In genomic region chr20:49133571-49133970, GRCh38 we compare ENCODE assay signal across 14 cellular contexts. TPM values are rescaled to one million over a fixed set of nuclear protein-coding genes. Genes with fewer than 3 reads are reported as not detected.
DNase-seq lines count a peak whose midpoint lies in the region; ATAC-seq, FAIRE-seq and TF ChIP-seq lines count a peak whose summit lies in the region.
"Had no signal": no experiment of that assay in that cellular context is flagged by ENCODE, and none has a peak within 500 bp of the region (broad histone marks: within the 10 kb centered on the region; RNA-seq: fewer than 3 reads in every experiment).

No MANE protein-coding gene starts in this region.

- WGBS in gastroesophageal sphincter (ENCODE audit: low coverage in 1 of 2), 2 donors = 67 to 69% methylated on average over 2 to 3 of the region's 3 CpGs
- WGBS in pancreas, 2 donors = 66 to 71% methylated on average over 3 of the region's 3 CpGs

- no peak for TF ChIP-seq POLR2A in gastroesophageal sphincter (IDR thresholded peaks at IDR 0.05)

- H3K27me3 ChIP-seq in CD4-positive, CD25-positive, alpha-beta regulatory T cell (ENCODE audit: control insufficient read depth, insufficient read depth, low read length) = no peaks in the 10 kb centered on the region
- H3K27me3 ChIP-seq in RWPE2 (ENCODE audit: insufficient read depth, poor library complexity, severe bottlenecking) = no peaks in the 10 kb centered on the region
- no peaks in the 10 kb centered on the region for H3K27me3 ChIP-seq in gastroesophageal sphincter
- no peaks in the 10 kb centered on the region for H3K27me3 ChIP-seq in pancreas
- H3K27me3 ChIP-seq: neutrophil, upper lobe of left lung had no signal

- intact Hi-C loops in pancreas (cut with DNase I) = loop anchor here in 2 of 3 donors (5.0 kb wide), 1 partner anchor 84 kb away; the partner anchor contains the start of gene DDX27 (in 2 of the 2)

- TF ChIP-seq CTCF in RWPE2 (IDR thresholded peaks at IDR 0.05; ENCODE audit: poor library complexity, severe bottlenecking) (no peak), gastroesophageal sphincter (IDR thresholded peaks at IDR 0.05) (no peak), pancreas (IDR thresholded peaks at IDR 0.05) (no peak)

- peak overlapping the region; percentile 1 to 68 (median 46) for H3K27ac Mint-ChIP-seq in CD4-positive, CD25-positive, alpha-beta regulatory T cell
- peak overlapping the region in 1 of 2 donors; percentile 60 for H3K27ac Mint-ChIP-seq in natural killer cell treated with Interleukin-12 subunit alpha and Interleukin-12 subunit beta and Interleukin-15 and Interleukin-18, amount 100 ng/mL, for 72 hours

- no peak overlapping the region for H3K27ac ChIP-seq in CD4-positive, CD25-positive, alpha-beta regulatory T cell (ENCODE audit: insufficient read depth, low read length, poor library complexity, severe bottlenecking)
- H3K27ac ChIP-seq in RWPE2 (ENCODE audit: poor library complexity, severe bottlenecking) (no peak overlapping the region), gastroesophageal sphincter (peak overlapping the region in 3 of 4 donors; percentile 51 to 62 (median 52)), pancreas (no peak overlapping the region)
- H3K27ac ChIP-seq: neutrophil had no signal

- TF ChIP-seq EP300 in gastroesophageal sphincter (IDR thresholded peaks at IDR 0.05) = no peak

- peaks cover 11 to 28% (median 19%) of the 10 kb centered on the region in 4 donors for H3K4me1 Mint-ChIP-seq in CD4-positive, CD25-positive, alpha-beta regulatory T cell
- peaks cover 5 to 14% of the 10 kb centered on the region in 2 donors for H3K4me1 Mint-ChIP-seq in natural killer cell treated with Interleukin-12 subunit alpha and Interleukin-12 subunit beta and Interleukin-15 and Interleukin-18, amount 100 ng/mL, for 72 hours (ENCODE audit: low read depth in 2 of 2)

- no peaks in the 10 kb centered on the region for H3K4me1 ChIP-seq in CD4-positive, CD25-positive, alpha-beta regulatory T cell (ENCODE audit: control insufficient read depth, insufficient read depth, low read length, poor library complexity, severe bottlenecking)
- H3K4me1 ChIP-seq in RWPE2 (ENCODE audit: insufficient read depth, poor library complexity, severe bottlenecking) (no peaks in the 10 kb centered on the region), gastroesophageal sphincter (peaks cover 0 to 15% (median 3%) of the 10 kb centered on the region in 3 donors), pancreas (peaks cover 5 to 12% (median 8%) of the 10 kb centered on the region in 3 donors)

- no peaks in the 10 kb centered on the region for H3K9me3 ChIP-seq in CD4-positive, CD25-positive, alpha-beta regulatory T cell (ENCODE audit: control insufficient read depth in 2 of 2, low read length in 2 of 2)
- H3K9me3 ChIP-seq in RWPE2 (ENCODE audit: severe bottlenecking) (no peaks in the 10 kb centered on the region), gastroesophageal sphincter (no peaks in the 10 kb centered on the region), pancreas (no peaks in the 10 kb centered on the region)
- H3K9me3 ChIP-seq: neutrophil, upper lobe of left lung had no signal

- H3K36me3 ChIP-seq in CD4-positive, CD25-positive, alpha-beta regulatory T cell (ENCODE audit: control insufficient read depth, insufficient read depth, low read length) = peaks cover 58% of the 10 kb centered on the region
- H3K36me3 ChIP-seq in RWPE2 (ENCODE audit: low read depth) = peaks cover 61% of the 10 kb centered on the region
- peaks cover 0 to 58% of the 10 kb centered on the region in 2 donors for H3K36me3 ChIP-seq in gastroesophageal sphincter
- peaks cover 0 to 18% (median 10%) of the 10 kb centered on the region in 3 donors for H3K36me3 ChIP-seq in pancreas

- DNase-seq in CD4-positive, CD25-positive, alpha-beta regulatory T cell = no peak
- DNase-seq in RWPE2 (ENCODE audit: low spot score) = no peak
- DNase-seq in pancreas = no peak
- DNase-seq in natural killer cell treated with Interleukin-12 subunit alpha and Interleukin-12 subunit beta and Interleukin-15 and Interleukin-18, amount 100 ng/mL, for 72 hours (ENCODE audit: low spot score) = no peak
- DNase-seq in middle frontal gyrus (ENCODE audit: extremely low spot score, low spot score) = no peak
- DNase-seq: kidney; Right ventricle myocardium superior; stimulated activated naive CD4-positive, alpha-beta T cell treated with Interleukin-2 at 50 U/mL for 16 hours; upper lobe of left lung had no signal

- no peak overlapping the region for H3K4me3 ChIP-seq in CD4-positive, CD25-positive, alpha-beta regulatory T cell (ENCODE audit: low read depth, low read length)
- no peak overlapping the region for H3K4me3 ChIP-seq in RWPE2 (ENCODE audit: severe bottlenecking)
- no peak overlapping the region for H3K4me3 ChIP-seq in gastroesophageal sphincter
- no peak overlapping the region for H3K4me3 ChIP-seq in pancreas
- H3K4me3 ChIP-seq: upper lobe of left lung had no signal

- ATAC-seq in CD4-positive, CD25-positive, alpha-beta regulatory T cell (ENCODE audit: low read depth in 2 of 2) = no peak
- ATAC-seq in RWPE2 (ENCODE audit: low read depth) = peak; percentile 33
- ATAC-seq in gastroesophageal sphincter = no peak
- peak in 3 of 4 donors; percentile 11 to 14 (median 13) for ATAC-seq in pancreas
- ATAC-seq in HG02798 (IDR thresholded peaks at IDR 0.05; ENCODE audit: poor library complexity, unreplicated experiment) = no peak
- no peak for ATAC-seq in GM21723 (IDR thresholded peaks at IDR 0.05; ENCODE audit: unreplicated experiment)
- no peak for ATAC-seq in natural killer cell treated with Interleukin-12 subunit alpha and Interleukin-12 subunit beta and Interleukin-15 and Interleukin-18, amount 100 ng/mL, for 72 hours

- no peaks in the 10 kb centered on the region for H3K27me3 Mint-ChIP-seq in CD4-positive, CD25-positive, alpha-beta regulatory T cell
- no peaks in the 10 kb centered on the region for H3K27me3 Mint-ChIP-seq in natural killer cell treated with Interleukin-12 subunit alpha and Interleukin-12 subunit beta and Interleukin-15 and Interleukin-18, amount 100 ng/mL, for 72 hours
- H3K27me3 Mint-ChIP-seq: T-cell had no signal

- H3K9me3 Mint-ChIP-seq in CD4-positive, CD25-positive, alpha-beta regulatory T cell = no peaks in the 10 kb centered on the region
- no peaks in the 10 kb centered on the region for H3K9me3 Mint-ChIP-seq in natural killer cell treated with Interleukin-12 subunit alpha and Interleukin-12 subunit beta and Interleukin-15 and Interleukin-18, amount 100 ng/mL, for 72 hours
- H3K9me3 Mint-ChIP-seq: T-cell had no signal

- no peak overlapping the region for H3K4me3 Mint-ChIP-seq in CD4-positive, CD25-positive, alpha-beta regulatory T cell
- no peak overlapping the region for H3K4me3 Mint-ChIP-seq in natural killer cell treated with Interleukin-12 subunit alpha and Interleukin-12 subunit beta and Interleukin-15 and Interleukin-18, amount 100 ng/mL, for 72 hours
- H3K4me3 Mint-ChIP-seq: T-cell had no signal

- H3K36me3 Mint-ChIP-seq in CD4-positive, CD25-positive, alpha-beta regulatory T cell = peaks cover 25% of the 10 kb centered on the region
- H3K36me3 Mint-ChIP-seq in natural killer cell treated with Interleukin-12 subunit alpha and Interleukin-12 subunit beta and Interleukin-15 and Interleukin-18, amount 100 ng/mL, for 72 hours = peaks cover 19% of the 10 kb centered on the region

- no peak for FAIRE-seq in pancreas (lab: Jason Lieb, UNC)

RNA-seq across cellular contexts. Expression of gene STAU1, which starts 54.6 kb away (rescaled TPM):
- 67.6 TPM for total RNA-seq in CD4-positive, CD25-positive, alpha-beta regulatory T cell
- 10 to 100 TPM; 29.6 to 39.3 (median 37.3) TPM for polyA plus RNA-seq in CD4-positive, CD25-positive, alpha-beta regulatory T cell
- total RNA-seq in gastroesophageal sphincter (100 to 1,000 TPM in 3 of 4 donors, 10 to 100 TPM in 1; 86.3 to 134 (median 104) TPM), pancreas (10 to 100 TPM; 43.9 to 62.8 (median 56.2) TPM)
- polyA plus RNA-seq in pancreas = 10 to 100 TPM; 18.9 to 29.6 TPM
- 10 to 100 TPM; 77.7 to 86.4 TPM for total RNA-seq in natural killer cell treated with Interleukin-12 subunit alpha and Interleukin-12 subunit beta and Interleukin-15 and Interleukin-18, amount 100 ng/mL, for 72 hours

Comparison
In these comparisons a context has a peak if more than half of its experiments do, and no peak if none do; other contexts are left out.
1. ATAC-seq: peak in RWPE2 (single experiment) and pancreas (3 of 4); none in CD4-positive, CD25-positive, alpha-beta regulatory T cell (0 of 2), gastroesophageal sphincter (single experiment), HG02798 (single experiment), GM21723 (single experiment) and natural killer cell treated with Interleukin-12 subunit alpha and Interleukin-12 subunit beta and Interleukin-15 and Interleukin-18, amount 100 ng/mL, for 72 hours (0 of 2).
2. H3K27ac ChIP-seq: peak in gastroesophageal sphincter (3 of 4); none in CD4-positive, CD25-positive, alpha-beta regulatory T cell (single experiment), RWPE2 (single experiment) and pancreas (0 of 4).